In the genomic region with DNA sequence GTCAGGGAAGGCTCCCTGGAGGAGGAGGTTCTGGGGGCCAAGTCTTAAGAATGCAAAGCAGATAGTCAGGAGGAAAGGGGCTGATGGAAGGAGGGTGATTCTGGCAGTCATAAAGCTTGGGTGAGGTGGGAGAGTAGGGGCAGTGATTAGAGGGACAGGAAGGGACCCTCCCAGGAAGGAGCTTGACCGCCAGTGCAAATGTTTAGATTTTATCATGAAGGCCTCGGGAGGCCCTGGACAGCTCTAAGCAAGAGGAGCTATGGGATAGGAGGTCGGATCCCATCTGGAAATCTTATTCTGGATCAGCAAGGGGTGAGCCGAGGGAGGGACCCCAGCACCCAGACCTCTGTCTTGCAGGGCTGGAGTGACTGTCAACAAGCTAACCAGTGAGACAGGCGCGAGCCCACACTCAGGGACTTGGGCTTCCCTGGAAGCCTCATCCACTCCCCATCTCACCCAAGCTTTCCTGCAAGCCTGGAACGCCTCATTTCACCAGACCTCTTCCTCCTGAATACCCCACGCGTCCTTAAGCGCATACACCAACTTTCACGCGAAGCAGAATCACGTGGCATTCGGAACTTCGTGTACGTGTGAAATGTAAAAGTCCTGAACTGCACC, we compare ENCODE assay signal across 16 cellular contexts. TPM values are rescaled to one million over a fixed set of nuclear protein-coding genes. Genes with fewer than 3 reads are reported as not detected.
A peak's percentile ranks its signal among the peaks of the same experiment; 100 is the strongest.
DNase-seq lines count a peak whose midpoint lies in the region; ATAC-seq and TF ChIP-seq lines count a peak whose summit lies in the region.
"Had no signal": no experiment of that assay in that cellular context is flagged by ENCODE, and none has a peak within 500 bp of the region (broad histone marks: within the 10 kb centered on the region; RNA-seq: fewer than 3 reads in every experiment).

No MANE protein-coding gene starts in this region.

- no peaks in the 10 kb centered on the region for H4K20me1 ChIP-seq in IMR-90 (ENCODE audit: insufficient read depth, low read length)

- no peak overlapping the region for H3K4ac ChIP-seq in IMR-90 (ENCODE audit: low read depth, low read length)

- no peak overlapping the region for H2BK120ac ChIP-seq in IMR-90 (ENCODE audit: low read depth, low read length)

- H3K56ac ChIP-seq in IMR-90 (ENCODE audit: extremely low read depth, insufficient read depth, low read length): no peak overlapping the region

- H3K4me1 ChIP-seq in IMR-90 (ENCODE audit: control insufficient read depth, insufficient read depth, low read length): no peaks in the 10 kb centered on the region
- H3K4me1 ChIP-seq in lower lobe of right lung: peaks cover 6% of the 10 kb centered on the region
- peaks cover 0 to 13% (median 5%) of the 10 kb centered on the region in 6 donors for H3K4me1 ChIP-seq in spleen

- H3K27me3 ChIP-seq in IMR-90 (ENCODE audit: control insufficient read depth, insufficient read depth, low read length) (peaks cover 42% of the 10 kb centered on the region), lower lobe of right lung (ENCODE audit: low read depth) (peaks cover 11% of the 10 kb centered on the region), spleen (replicated peaks in 1 of 7) (peaks cover 0 to 64% (median 11%) of the 10 kb centered on the region in 7 donors)
- H3K27me3 ChIP-seq: BE2C had no signal

- H3K4me1 Mint-ChIP-seq in activated naive CD4-positive, alpha-beta T cell treated with anti-CD3 and anti-CD28 coated beads, Interleukin-2, amount 10 ng/mL, durations not matched to agents 7 days and 5 days: no peaks in the 10 kb centered on the region
- H3K4me1 Mint-ChIP-seq in natural killer cell: no peaks in the 10 kb centered on the region
- H3K4me1 Mint-ChIP-seq: H9 had no signal

- no peak overlapping the region for H4K5ac ChIP-seq in IMR-90 (ENCODE audit: low read depth, low read length)

- H2BK20ac ChIP-seq in IMR-90 (ENCODE audit: low read depth, low read length): no peak overlapping the region

- H3K23ac ChIP-seq in IMR-90 (ENCODE audit: low read depth, low read length): no peak overlapping the region

- in situ Hi-C loops in IMR-90 (cut with MboI; ENCODE audit: low sequenced_read_pairs): no loop called here

- TF ChIP-seq CTCF in IMR-90 (conservative IDR thresholded peaks at IDR 0.05; ENCODE audit: low read depth, low read length) (no peak), lower lobe of right lung (IDR thresholded peaks at IDR 0.05) (no peak), spleen (IDR thresholded peaks at IDR 0.05 in 8 of 11, conservative IDR thresholded peaks at IDR 0.05 in 3 of 11) (no peak), natural killer cell (IDR thresholded peaks at IDR 0.05) (no peak)

- H2BK5ac ChIP-seq in IMR-90 (ENCODE audit: low read depth, low read length, poor library complexity, severe bottlenecking): no peak overlapping the region

- H3K27ac Mint-ChIP-seq in activated naive CD4-positive, alpha-beta T cell treated with anti-CD3 and anti-CD28 coated beads, Interleukin-2, amount 10 ng/mL, durations not matched to agents 7 days and 5 days: no peak overlapping the region
- no peak overlapping the region for H3K27ac Mint-ChIP-seq in natural killer cell
- H3K27ac Mint-ChIP-seq: CD8-positive, alpha-beta T cell; H9 had no signal

- 68% methylated on average over 13 of the region's 16 CpGs; no CpG with 5 or more reads in 1 of the 2 experiments for WGBS in IMR-90 (ENCODE audit: extremely low coverage in 2 of 2, insufficient read length in 1 of 2), 2 experiments
- 77 to 86% (median 79%) methylated on average over 16 of the region's 16 CpGs for WGBS in spleen, 5 donors

- H3K79me1 ChIP-seq in IMR-90 (ENCODE audit: low read depth in 1 of 2, low read length in 2 of 2): no peaks in the 10 kb centered on the region

- no peaks in the 10 kb centered on the region for H3K36me3 ChIP-seq in IMR-90 (ENCODE audit: control insufficient read depth, insufficient read depth, low read length)
- H3K36me3 ChIP-seq in lower lobe of right lung: no peaks in the 10 kb centered on the region
- H3K36me3 ChIP-seq in spleen: no peaks in the 10 kb centered on the region
- H3K36me3 ChIP-seq: BE2C had no signal

- H3K9me1 ChIP-seq in IMR-90 (ENCODE audit: insufficient read depth, low read length): no peaks in the 10 kb centered on the region

- no peak overlapping the region for H3K18ac ChIP-seq in IMR-90 (ENCODE audit: low read depth, low read length)

- H2BK15ac ChIP-seq in IMR-90 (ENCODE audit: low read depth, low read length): no peak overlapping the region

- H3K4me2 ChIP-seq in IMR-90 (ENCODE audit: low read depth, low read length): no peak overlapping the region

- peaks cover 43% of the 10 kb centered on the region for H3K27me3 Mint-ChIP-seq in activated naive CD4-positive, alpha-beta T cell treated with anti-CD3 and anti-CD28 coated beads, Interleukin-2, amount 10 ng/mL, durations not matched to agents 7 days and 5 days
- peaks cover 22 to 34% of the 10 kb centered on the region in 2 donors for H3K27me3 Mint-ChIP-seq in natural killer cell (ENCODE audit: low read depth in 2 of 2)

- H3K4me3 Mint-ChIP-seq in activated naive CD4-positive, alpha-beta T cell treated with anti-CD3 and anti-CD28 coated beads, Interleukin-2, amount 10 ng/mL, durations not matched to agents 7 days and 5 days: no peak overlapping the region
- H3K4me3 Mint-ChIP-seq in natural killer cell: no peak overlapping the region
- H3K4me3 Mint-ChIP-seq: CD8-positive, alpha-beta T cell; H9 had no signal

- H4K91ac ChIP-seq in IMR-90 (ENCODE audit: insufficient read depth, low read depth, low read length): no peak overlapping the region

- peak; percentile 41 for DNase-seq in activated effector memory CD4-positive, alpha-beta T cell treated with anti-CD3 and anti-CD28 coated beads, Interleukin-2, amount 50 U/mL, for 16 hours
- no peak for DNase-seq in activated effector memory CD4-positive, alpha-beta T cell treated with Interleukin-2 at 50 U/mL for 16 hours
- no peak for DNase-seq in IMR-90
- no peak for DNase-seq in lower lobe of right lung
- peak; percentile 62 for DNase-seq in spleen
- no peak for DNase-seq in activated naive CD4-positive, alpha-beta T cell treated with anti-CD3 and anti-CD28 coated beads, Interleukin-2, amount 10 ng/mL, durations not matched to agents 7 days and 5 days
- no peak for DNase-seq in DMS153 treated with DMSO at 0.1 percent for 48 hours (lab: John Stamatoyannopoulos, UW; ENCODE audit: unreplicated experiment)
- no peak for DNase-seq in natural killer cell
- DNase-seq: 8988T, COR-L47, DMS53, GM23248, H9 had no signal

- POLR2A ChIA-PET in IMR-90 (lab: Charles Lee; ENCODE audit: unreplicated experiment): no interaction called here

- H3K9me3 ChIP-seq in IMR-90 (ENCODE audit: control insufficient read depth, insufficient read depth, low read length) (no peaks in the 10 kb centered on the region), lower lobe of right lung (no peaks in the 10 kb centered on the region), spleen (no peaks in the 10 kb centered on the region)
- H3K9me3 ChIP-seq: BE2C had no signal

- CTCF ChIA-PET in IMR-90 (lab: Yijun Ruan, JAX): no interaction called here
- CTCF ChIA-PET in activated naive CD4-positive, alpha-beta T cell treated with anti-CD3 and anti-CD28 coated beads, Interleukin-2, amount 10 ng/mL, durations not matched to agents 7 days and 5 days (lab: Charles Lee): interaction anchor here (1.0 kb wide), 1 partner anchor 117 kb away, joined by 3 read pairs; no protein-coding TSS in a partner anchor

- no peak for ATAC-seq in IMR-90 (ENCODE audit: low read depth)
- ATAC-seq in lower lobe of right lung: no peak
- ATAC-seq in natural killer cell: no peak
- ATAC-seq: CD8-positive, alpha-beta T cell had no signal

- H2AK5ac ChIP-seq in IMR-90 (ENCODE audit: low read depth, low read length): no peak overlapping the region

- no peak overlapping the region for H3K4me3 ChIP-seq in IMR-90 (ENCODE audit: insufficient read depth, low read depth, low read length)
- no peak overlapping the region for H3K4me3 ChIP-seq in lower lobe of right lung
- H3K4me3 ChIP-seq in spleen: no peak overlapping the region
- H3K4me3 ChIP-seq: GM23248 had no signal

- intact Hi-C loops in IMR-90 (cut with micrococcal nuclease) (no loop called here), lower lobe of right lung (cut with DNase I) (no loop called here), spleen (cut with DNase I; ENCODE audit: low total_unique reads) (no loop called here), natural killer cell (cut with micrococcal nuclease) (no loop called here)

- no peaks in the 10 kb centered on the region for H3K9me3 Mint-ChIP-seq in activated naive CD4-positive, alpha-beta T cell treated with anti-CD3 and anti-CD28 coated beads, Interleukin-2, amount 10 ng/mL, durations not matched to agents 7 days and 5 days
- H3K9me3 Mint-ChIP-seq in natural killer cell: no peaks in the 10 kb centered on the region
- H3K9me3 Mint-ChIP-seq: CD8-positive, alpha-beta T cell; H9 had no signal

- no peak overlapping the region for H3K14ac ChIP-seq in IMR-90 (replicated peaks; ENCODE audit: low read depth, low read length)

- no peak overlapping the region for H4K8ac ChIP-seq in IMR-90 (ENCODE audit: low read depth in 2 of 2, low read length in 2 of 2)

- H3K36me3 Mint-ChIP-seq in activated naive CD4-positive, alpha-beta T cell treated with anti-CD3 and anti-CD28 coated beads, Interleukin-2, amount 10 ng/mL, durations not matched to agents 7 days and 5 days: no peaks in the 10 kb centered on the region
- no peaks in the 10 kb centered on the region for H3K36me3 Mint-ChIP-seq in natural killer cell
- H3K36me3 Mint-ChIP-seq: CD8-positive, alpha-beta T cell had no signal

- no TSS peak for BruUV-seq in IMR-90 (replicated peaks; lab: Mats Ljungman, UMichigan)

- no peak overlapping the region for H3K9ac ChIP-seq in IMR-90 (ENCODE audit: low read depth, low read length)
- H3K9ac ChIP-seq: GM23248 had no signal

- no peak overlapping the region for H2AK9ac ChIP-seq in IMR-90 (replicated peaks; ENCODE audit: low read depth, low read length, poor library complexity)

- TF ChIP-seq POLR2A in IMR-90 (IDR thresholded peaks at IDR 0.05; ENCODE audit: low read depth, low read length): no peak
- no peak for TF ChIP-seq POLR2A in spleen (IDR thresholded peaks at IDR 0.05)

- no peak for TF ChIP-seq RAD21 in IMR-90 (IDR thresholded peaks at IDR 0.05; ENCODE audit: low read length)

- H2AFZ ChIP-seq in IMR-90 (replicated peaks; ENCODE audit: low read length, poor library complexity): peak overlapping the region; percentile 24
- H2AFZ ChIP-seq: GM23248 had no signal

- dilution Hi-C loops in IMR-90 (cut with HindIII; ENCODE audit: low sequenced_read_pairs, unreplicated experiment): no loop called here

- no peak overlapping the region for H3K27ac ChIP-seq in IMR-90 (ENCODE audit: insufficient read depth, low read length)
- peak overlapping the region; percentile 36 for H3K27ac ChIP-seq in lower lobe of right lung
- no peak overlapping the region for H3K27ac ChIP-seq in spleen
- H3K27ac ChIP-seq: C4-2B, GM23248 had no signal

TF ChIP-seq in IMR-90, 13 proteins besides CTCF, POLR2A, EP300 and RAD21 (continues in another document):
- TF ChIP-seq NFE2L2 (IDR thresholded peaks at IDR 0.05; ENCODE audit: low read depth, low read length): no peak

RNA-seq across cellular contexts. Expression of a gene that starts 52.0 kb away (rescaled TPM):
- 3.2 and 5.3 TPM in 2 replicates for total RNA-seq in IMR-90 (2012; rRNA removed)
- 9.4 and 12.9 TPM in 2 replicates for polyA plus RNA-seq in IMR-90 (2012; rRNA removed)
- polyA plus RNA-seq in IMR-90 (2012; cell fraction: cytosol; rRNA removed): 13.2 and 18.5 TPM in 2 replicates
- polyA plus RNA-seq in IMR-90 (2012; cell fraction: nucleus; rRNA removed; ENCODE audit: low replicate concordance): 21.8 and 29.2 TPM in 2 replicates
- total RNA-seq in lower lobe of right lung: 20.6 TPM
- total RNA-seq in spleen: 10 to 100 TPM; 23.4 to 48.0 (median 27.9) TPM
- 10 to 100 TPM; 12.3 to 19.0 (median 13.2) TPM for polyA plus RNA-seq in spleen
- 100 to 1,000 TPM; 147 to 220 (median 217) TPM for total RNA-seq in natural killer cell

Comparison
In these comparisons a context has a peak if more than half of its experiments do, and no peak if none do; other contexts are left out.
1. DNase-seq: peak in activated effector memory CD4-positive, alpha-beta T cell treated with anti-CD3 and anti-CD28 coated beads, Interleukin-2, amount 50 U/mL, for 16 hours (single experiment) and spleen (single experiment); none in activated effector memory CD4-positive, alpha-beta T cell treated with Interleukin-2 at 50 U/mL for 16 hours (single experiment), IMR-90 (single experiment), lower lobe of right lung (single experiment), activated naive CD4-positive, alpha-beta T cell treated with anti-CD3 and anti-CD28 coated beads, Interleukin-2, amount 10 ng/mL, durations not matched to agents 7 days and 5 days (single experiment), DMS153 treated with DMSO at 0.1 percent for 48 hours (single experiment) and natural killer cell (single experiment).